Comparison of ENCODE assay signal across 1 cellular context in genomic region chr16:29943846-29944669, GRCh38.
TF ChIP-seq lines count a peak whose summit lies in the region.

No MANE protein-coding gene starts in this region.

TF ChIP-seq in HepG2, 621 proteins besides CTCF, POLR2A, EP300 and RAD21 (continues in another document):
- peak; percentile 13; the same call in 1 of the 2 replicates for TF ChIP-seq CREM (IDR thresholded peaks at IDR 0.05)
- no peak for TF ChIP-seq CREM (CRISPR knock-in tag; IDR thresholded peaks at IDR 0.05)
- TF ChIP-seq FOSL2 (CRISPR knock-in tag; IDR thresholded peaks at IDR 0.05), result peak; percentile 94
- no peak for TF ChIP-seq KDM5B (CRISPR knock-in tag; IDR thresholded peaks at IDR 0.05; ENCODE audit: borderline replicate concordance)
- no peak for TF ChIP-seq ZNF17 (CRISPR knock-in tag; IDR thresholded peaks at IDR 0.05)
- no peak; the same call in none of the 2 replicates for TF ChIP-seq ZBTB26 (CRISPR knock-in tag; IDR thresholded peaks at IDR 0.05; ENCODE audit: borderline replicate concordance)
- TF ChIP-seq HMGXB4 (CRISPR knock-in tag; IDR thresholded peaks at IDR 0.05; ENCODE audit: borderline replicate concordance in 1 of 2, low read depth in 1 of 2), result 0 out of 4 replicates have a peak, but pooled peaks of 1 of the 2 experiments have one; percentile 24
- TF ChIP-seq ZNF75D (CRISPR knock-in tag; IDR thresholded peaks at IDR 0.05; ENCODE audit: borderline replicate concordance), result no peak
- TF ChIP-seq NCOR1 (IDR thresholded peaks at IDR 0.05; ENCODE audit: borderline replicate concordance, low read length), result 0 out of 2 replicates have a peak, but pooled peaks have one; percentile 14
- peak; percentile 86 for TF ChIP-seq ZNF770 (CRISPR knock-in tag; IDR thresholded peaks at IDR 0.05)
- peak; percentile 64; the same call in 1 of the 2 replicates for TF ChIP-seq IKZF5 (CRISPR knock-in tag; IDR thresholded peaks at IDR 0.05)
- TF ChIP-seq ZNF33B (CRISPR knock-in tag; IDR thresholded peaks at IDR 0.05), result 0 out of 2 replicates have a peak, but pooled peaks have one; percentile 13
- no peak for TF ChIP-seq PHF5A (CRISPR knock-in tag; IDR thresholded peaks at IDR 0.05; ENCODE audit: low read depth, unreplicated experiment)
- no peak for TF ChIP-seq SIN3A (IDR thresholded peaks at IDR 0.05; ENCODE audit: borderline replicate concordance, low read depth, low read length)
- TF ChIP-seq SKI (IDR thresholded peaks at IDR 0.05; ENCODE audit: partially characterized antibody), result peak; percentile 54
- no peak for TF ChIP-seq SNAPC4 (CRISPR knock-in tag; IDR thresholded peaks at IDR 0.05)
- TF ChIP-seq ZNF18 (CRISPR knock-in tag; IDR thresholded peaks at IDR 0.05; ENCODE audit: insufficient replicate concordance), result no peak
- TF ChIP-seq KDM4B (CRISPR knock-in tag; IDR thresholded peaks at IDR 0.05), result 0 out of 2 replicates have a peak, but pooled peaks have one; percentile 32
- 0 out of 2 replicates have a peak, but pooled peaks have one; percentile 25 for TF ChIP-seq ZNF230 (CRISPR knock-in tag; IDR thresholded peaks at IDR 0.05)
- TF ChIP-seq ZNF589 (CRISPR knock-in tag; conservative IDR thresholded peaks at IDR 0.05), result no peak
- peak; percentile 28 for TF ChIP-seq XRCC5 (optimal IDR thresholded peaks at IDR 0.05; ENCODE audit: low read length)
- no peak for TF ChIP-seq MAZ (IDR thresholded peaks at IDR 0.05; ENCODE audit: borderline replicate concordance, low read depth, low read length)
- TF ChIP-seq MAZ (CRISPR knock-in tag; IDR thresholded peaks at IDR 0.05; ENCODE audit: low read depth), result 0 out of 2 replicates have a peak, but pooled peaks have one; percentile 40
- TF ChIP-seq RNF219 (CRISPR knock-in tag; IDR thresholded peaks at IDR 0.05), result no peak
- no peak for TF ChIP-seq RBM22 (optimal IDR thresholded peaks at IDR 0.05; ENCODE audit: low read length)
- 0 out of 2 replicates have a peak, but pooled peaks have one; percentile 9 for TF ChIP-seq CEBPG (CRISPR knock-in tag; IDR thresholded peaks at IDR 0.05)
- peak; percentile 62 for TF ChIP-seq GATAD2A (CRISPR knock-in tag; IDR thresholded peaks at IDR 0.05)
- TF ChIP-seq ZNF609 (CRISPR knock-in tag; IDR thresholded peaks at IDR 0.05; ENCODE audit: borderline replicate concordance), result peak; percentile 34; the same call in 1 of the 2 replicates
- peak; percentile 39; the same call in 1 of the 2 replicates for TF ChIP-seq SOX5 (CRISPR knock-in tag; IDR thresholded peaks at IDR 0.05; ENCODE audit: borderline replicate concordance)
- TF ChIP-seq ZNF652 (CRISPR knock-in tag; IDR thresholded peaks at IDR 0.05; ENCODE audit: borderline replicate concordance, low read depth), result no peak
- 0 out of 2 replicates have a peak, but pooled peaks have one; percentile 41 for TF ChIP-seq HMG20A (CRISPR knock-in tag; IDR thresholded peaks at IDR 0.05; ENCODE audit: borderline replicate concordance)
- no peak for TF ChIP-seq NFRKB (IDR thresholded peaks at IDR 0.05)
- peak; percentile 30; the same call in 1 of the 2 replicates for TF ChIP-seq SALL1 (CRISPR knock-in tag; IDR thresholded peaks at IDR 0.05)
- TF ChIP-seq SP5 (CRISPR knock-in tag; IDR thresholded peaks at IDR 0.05; ENCODE audit: borderline replicate concordance, low read depth), result peak; percentile 92
- TF ChIP-seq HNF4A (CRISPR knock-in tag; IDR thresholded peaks at IDR 0.05), result peak; percentile 34
- TF ChIP-seq ZNF772 (CRISPR knock-in tag; IDR thresholded peaks at IDR 0.05), result 0 out of 2 replicates have a peak, but pooled peaks have one; percentile 15
- TF ChIP-seq YEATS2 (CRISPR knock-in tag; IDR thresholded peaks at IDR 0.05; ENCODE audit: borderline replicate concordance), result 0 out of 2 replicates have a peak, but pooled peaks have one; percentile 57
- 0 out of 2 replicates have a peak, but pooled peaks have one; percentile 36 for TF ChIP-seq NCOA1 (CRISPR knock-in tag; IDR thresholded peaks at IDR 0.05)
- TF ChIP-seq ZIK1 (CRISPR knock-in tag; IDR thresholded peaks at IDR 0.05; ENCODE audit: borderline replicate concordance, low read depth), result no peak
- peak; percentile 63; the same call in 1 of the 2 replicates for TF ChIP-seq ZFP90 (CRISPR knock-in tag; IDR thresholded peaks at IDR 0.05; ENCODE audit: borderline replicate concordance)
- no peak for TF ChIP-seq PTBP1 (IDR thresholded peaks at IDR 0.05; ENCODE audit: low read depth, low read length, poor library complexity, severe bottlenecking)
